In the genomic region with DNA sequence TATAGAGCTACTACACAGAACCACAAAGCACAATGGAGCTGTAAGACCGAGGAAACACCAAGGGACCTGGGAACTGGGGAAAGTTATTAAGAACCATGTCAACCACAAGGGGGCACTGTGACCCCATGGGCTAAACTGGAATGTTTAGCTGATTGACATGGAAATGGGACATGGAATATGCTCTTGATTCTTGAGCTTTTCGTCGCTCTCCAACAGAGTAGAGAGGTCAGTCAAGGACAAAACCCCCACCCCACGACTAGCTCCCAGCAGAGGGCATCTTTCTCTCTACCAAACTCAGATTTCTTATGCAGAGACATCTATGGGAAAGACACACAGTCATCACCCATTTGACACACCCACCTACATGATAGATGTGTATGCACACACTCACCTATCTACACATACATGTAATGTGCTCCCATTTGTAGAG, we compare ENCODE assay signal across 8 cellular contexts. TPM values are rescaled to one million over a fixed set of nuclear protein-coding genes. Genes with fewer than 3 reads are reported as not detected.
A peak's percentile ranks its signal among the peaks of the same experiment; 100 is the strongest.
DNase-seq lines count a peak whose midpoint lies in the region; ATAC-seq and TF ChIP-seq lines count a peak whose summit lies in the region.

No MANE protein-coding gene starts in this region.

- H3K36me3 Mint-ChIP-seq in T-cell: peaks cover 24% of the 10 kb centered on the region

- H3K9me3 Mint-ChIP-seq in T-cell: no peaks in the 10 kb centered on the region

- peaks cover 17 to 25% of the 10 kb centered on the region in 2 donors for H3K27me3 Mint-ChIP-seq in T-cell

- H3K36me3 ChIP-seq in adrenal gland (replicated peaks in 1 of 2): peaks cover 0 to 32% of the 10 kb centered on the region in 2 donors
- H3K36me3 ChIP-seq in heart left ventricle: peaks cover 0 to 41% (median 33%) of the 10 kb centered on the region in 9 donors
- H3K36me3 ChIP-seq in vagina: peaks cover 0 to 27% of the 10 kb centered on the region in 2 donors

- peak; percentile 65 for DNase-seq in A172 (ENCODE audit: low spot score)
- peak; percentile 48 for DNase-seq in GM19238 (ENCODE audit: insufficient read length, low spot score)
- peak; percentile 86 for DNase-seq in NCI-H1694 treated with DMSO at 0.1 percent for 48 hours (lab: John Stamatoyannopoulos, UW)
- peak; percentile 23 to 82 (median 73) for DNase-seq in T-cell
- peak; percentile 84 to 96 (median 90) for DNase-seq in adrenal gland
- DNase-seq in heart left ventricle: peak; percentile 82 to 85 (median 84)
- peak; percentile 48 for DNase-seq in pulmonary artery endothelial cell (ENCODE audit: low read depth, low spot score)
- no peak for DNase-seq in vagina (ENCODE audit: extremely low spot score in 2 of 2)

- 0 to 2% (median 1%) methylated on average over 4 of the region's 4 CpGs for WGBS in adrenal gland, 4 donors
- WGBS in heart left ventricle, 4 donors: 0 to 3% (median 2%) methylated on average over 4 of the region's 4 CpGs

- ATAC-seq in T-cell (replicated peaks in 1 of 4): peak; percentile 68 to 87 (median 79)
- peak; percentile 58 to 85 (median 82) for ATAC-seq in heart left ventricle

- H3K9me3 ChIP-seq in adrenal gland (replicated peaks in 1 of 3) (no peaks in the 10 kb centered on the region), heart left ventricle (no peaks in the 10 kb centered on the region), vagina (no peaks in the 10 kb centered on the region)

- H3K4me3 ChIP-seq in adrenal gland (no peak overlapping the region), heart left ventricle (no peak overlapping the region), vagina (no peak overlapping the region)

- H3K27ac ChIP-seq in adrenal gland (peak overlapping the region in 3 of 5 donors; percentile 3 to 51 (median 32)), heart left ventricle (peak overlapping the region in 4 of 12 donors; percentile 9 to 28 (median 22)), vagina (peak overlapping the region; percentile 56)

- peak; percentile 96 to 99 (median 98) for TF ChIP-seq CTCF in adrenal gland (IDR thresholded peaks at IDR 0.05)
- TF ChIP-seq CTCF in heart left ventricle (IDR thresholded peaks at IDR 0.05): peak; percentile 86 to 99 (median 96)
- peak; percentile 82 to 94 (median 89) for TF ChIP-seq CTCF in vagina (IDR thresholded peaks at IDR 0.05)

- H3K4me1 ChIP-seq in adrenal gland (replicated peaks in 1 of 2) (peaks cover 9 to 15% of the 10 kb centered on the region in 2 donors), heart left ventricle (peaks cover 0 to 27% (median 7%) of the 10 kb centered on the region in 12 donors), vagina (peaks cover 6% of the 10 kb centered on the region)

- H3K27ac Mint-ChIP-seq in T-cell: no peak overlapping the region

- POLR2A ChIA-PET in T-cell (lab: Charles Lee): interaction anchor here (0.6 to 1.4 kb wide), 5 partner anchors 11 to 90 kb away, joined by 3 to 8 read pairs (median 3); no protein-coding TSS in a partner anchor

- intact Hi-C loops in adrenal gland (cut with DNase I) (loop anchor here in 1 of 2 donors (5.0 kb wide), 1 partner anchor 78 kb away; no protein-coding TSS in a partner anchor), heart left ventricle (cut with DNase I) (loop anchor here (1.0 to 5.0 kb wide), 11 partner anchors 24 to 93 kb away; partner anchors contain the start of genes RNASE8 (in 1 of the 10) and TMEM253 (in 1 of the 10)), vagina (cut with DNase I) (loop anchor here (2.0 to 5.0 kb wide), 2 partner anchors 26 to 78 kb away; no protein-coding TSS in a partner anchor)

- no peaks in the 10 kb centered on the region for H3K4me1 Mint-ChIP-seq in T-cell

- CTCF ChIA-PET in T-cell (lab: Charles Lee): interaction anchor here (0.5 to 5.5 kb wide), 54 partner anchors 8 to 673 kb away, joined by 3 to 111 read pairs (median 4); partner anchors contain the start of genes RNASE13 (in 1 of the 2), RNASE7 (in 1 of the 2), SLC39A2 (in 1 of the 2) and TMEM253 (in 1 of the 2)

- no peaks in the 10 kb centered on the region for H3K27me3 ChIP-seq in adrenal gland
- no peaks in the 10 kb centered on the region for H3K27me3 ChIP-seq in heart left ventricle
- no peaks in the 10 kb centered on the region for H3K27me3 ChIP-seq in vagina

- no peak overlapping the region for H3K4me3 Mint-ChIP-seq in T-cell

- TF ChIP-seq POLR2A in adrenal gland (IDR thresholded peaks at IDR 0.05): no peak
- TF ChIP-seq POLR2A in heart left ventricle (IDR thresholded peaks at IDR 0.05): no peak
- TF ChIP-seq POLR2A in vagina (IDR thresholded peaks at IDR 0.05): no peak

RNA-seq across cellular contexts. Expression of gene NDRG2, which starts 10.1 kb away (rescaled TPM):
- total RNA-seq in A172 (2014; rRNA removed; shearing (Covaris generic)): 7.5 and 9.0 TPM in 2 replicates
- total RNA-seq in T-cell (10 to 100 TPM; 26.1 to 28.2 (median 27.1) TPM), adrenal gland (1,000 to 10,000 TPM in 1 of 8 donors, 100 to 1,000 TPM in 7; 401 to 1,323 (median 686) TPM), heart left ventricle (100 to 1,000 TPM; 187 to 661 (median 301) TPM), pulmonary artery endothelial cell (0.11 and 0.13 TPM in 2 replicates), vagina (307 TPM)
- polyA plus RNA-seq in adrenal gland (100 to 1,000 TPM; 399 to 639 (median 619) TPM), heart left ventricle (100 to 1,000 TPM; 314 to 339 TPM)

RNA-seq across cellular contexts. Expression of gene TPPP2, which starts 15.2 kb away (rescaled TPM):
- total RNA-seq in A172 (2014; rRNA removed; shearing (Covaris generic)): not detected in 2 replicates
- total RNA-seq in T-cell (not detected), adrenal gland (1 to 10 TPM in 2 of 8 donors, under 1 TPM in 1, not detected in 5; 0.31 to 1.1 (median 1.0) TPM), heart left ventricle (1 to 10 TPM in 3 of 9 donors, under 1 TPM in 4, not detected in 2; 0.54 to 2.8 (median 0.99) TPM), pulmonary artery endothelial cell (not detected in 2 replicates), vagina (not detected)
- polyA plus RNA-seq in adrenal gland (under 1 TPM in 2 of 3 donors, not detected in 1; 0.44 to 0.80 TPM), heart left ventricle (under 1 TPM; 0.65 to 0.96 TPM)

RNA-seq across cellular contexts. Expression of gene SLC39A2, which starts 15.7 kb away (rescaled TPM):
- not detected in 2 replicates for total RNA-seq in A172 (2014; rRNA removed; shearing (Covaris generic))
- under 1 TPM in 1 of 5 donors, not detected in 4; 0.35 TPM for total RNA-seq in T-cell
- total RNA-seq in adrenal gland: under 1 TPM in 1 of 8 donors, not detected in 7; 0.29 TPM
- polyA plus RNA-seq in adrenal gland: under 1 TPM in 1 of 3 donors, not detected in 2; 0.24 TPM
- not detected for total RNA-seq in heart left ventricle
- polyA plus RNA-seq in heart left ventricle: not detected
- not detected in 2 replicates for total RNA-seq in pulmonary artery endothelial cell
- 5.4 TPM for total RNA-seq in vagina

RNA-seq across cellular contexts. Expression of gene RNASE13, which starts 19.8 kb away (rescaled TPM):
- total RNA-seq in A172 (2014; rRNA removed; shearing (Covaris generic)): not detected in 2 replicates
- total RNA-seq in T-cell (not detected), adrenal gland (under 1 TPM in 1 of 8 donors, not detected in 7; 0.27 TPM), heart left ventricle (not detected), pulmonary artery endothelial cell (not detected in 2 replicates), vagina (not detected)
- polyA plus RNA-seq in adrenal gland (under 1 TPM in 1 of 3 donors, not detected in 2; 0.03 TPM), heart left ventricle (not detected)

RNA-seq across cellular contexts. Expression of gene METTL17, which starts 25.0 kb away (rescaled TPM):
- 55.4 and 71.8 TPM in 2 replicates for total RNA-seq in A172 (2014; rRNA removed; shearing (Covaris generic))
- total RNA-seq in T-cell (100 to 1,000 TPM in 2 of 5 donors, 10 to 100 TPM in 3; 80.4 to 112 (median 99.0) TPM), adrenal gland (100 to 1,000 TPM in 3 of 8 donors, 10 to 100 TPM in 5; 66.2 to 231 (median 90.5) TPM), heart left ventricle (10 to 100 TPM; 31.3 to 59.5 (median 43.2) TPM), pulmonary artery endothelial cell (31.9 and 33.2 TPM in 2 replicates), vagina (77.1 TPM)
- polyA plus RNA-seq in adrenal gland (100 to 1,000 TPM in 2 of 3 donors, 10 to 100 TPM in 1; 86.9 to 202 (median 176) TPM), heart left ventricle (10 to 100 TPM; 51.0 to 53.2 TPM)

Comparison
In these comparisons a context has a peak if more than half of its experiments do, and no peak if none do; other contexts are left out.
1. DNase-seq: peak in A172 (single experiment), GM19238 (single experiment), NCI-H1694 treated with DMSO at 0.1 percent for 48 hours (single experiment), T-cell (34 of 34), adrenal gland (7 of 7), heart left ventricle (5 of 5) and pulmonary artery endothelial cell (single experiment); none in vagina (0 of 2).
2. RNA of gene NDRG2, which starts 10.1 kb away (total RNA-seq): 401 to 1,323 TPM in adrenal gland, 307 TPM in vagina (single experiment) and 187 to 661 TPM in heart left ventricle; 26.1 to 28.2 TPM in T-cell, 7.5 to 9.0 TPM in A172 and 0.11 to 0.13 TPM in pulmonary artery endothelial cell; every median in the first group is over 4 times any median in the second.
3. Peak in every context shown above with its lines, with median percentiles within 50 percentile points of each other: CTCF ChIP-seq.